1 cellular context compared by ENCODE assay signal in the genomic region with DNA sequence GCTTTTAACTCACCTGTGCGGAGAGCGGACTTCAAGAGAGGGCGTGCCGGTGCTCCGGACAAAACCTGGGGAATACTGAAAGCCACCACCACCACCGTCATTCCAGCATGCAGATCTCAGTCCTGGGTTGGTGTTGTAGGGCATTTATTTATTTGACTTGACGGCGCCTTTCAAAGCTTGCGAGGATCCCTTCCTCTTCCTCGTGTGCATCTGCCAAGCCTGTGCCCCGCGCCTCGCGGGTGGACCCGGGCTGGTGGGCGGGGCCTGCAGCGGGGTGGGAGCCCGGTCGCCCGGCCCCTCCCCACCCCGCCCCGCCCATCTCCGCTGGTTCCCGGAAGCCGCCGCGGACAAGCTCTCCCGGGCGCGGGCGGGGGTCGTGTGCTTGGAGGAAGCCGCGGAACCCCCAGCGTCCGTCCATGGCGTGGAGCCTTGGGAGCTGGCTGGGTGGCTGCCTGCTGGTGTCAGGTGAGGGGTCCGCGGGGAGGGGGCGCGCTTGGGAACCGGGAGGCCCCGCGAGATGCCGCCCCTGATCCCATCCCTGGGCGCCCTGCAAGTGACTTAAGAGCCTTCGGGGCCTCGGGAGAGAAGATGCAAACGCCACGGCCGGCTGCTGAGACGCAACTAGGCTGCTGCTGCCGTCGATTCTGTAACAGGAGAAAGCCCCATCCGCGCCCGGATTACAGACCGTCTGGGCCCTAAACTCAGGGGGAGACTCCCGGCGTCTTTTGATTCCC.
TF ChIP-seq lines count a peak whose summit lies in the region.

IL10RB (plus strand) TSS at position 318 of the 734 bp plus-strand sequence; CDS start at position 417, 99 bp downstream.

TF ChIP-seq in K562, 482 proteins besides CTCF, POLR2A, EP300 and RAD21 (continued from another document and continues in another):
- TF ChIP-seq PREB (CRISPR knock-in tag; IDR thresholded peaks at IDR 0.05) (no peak), SMAD2 (IDR thresholded peaks at IDR 0.05; ENCODE audit: low read depth, low read length) (no peak), ZBED1 (IDR thresholded peaks at IDR 0.05) (0 out of 2 replicates have a peak, but pooled peaks have one; percentile 50), ZNF347 (CRISPR knock-in tag; IDR thresholded peaks at IDR 0.05; ENCODE audit: low read depth) (no peak), HIVEP1 (CRISPR knock-in tag; IDR thresholded peaks at IDR 0.05) (no peak), SMAD1 (IDR thresholded peaks at IDR 0.05; ENCODE audit: low read depth, low read length, partially characterized antibody) (no peak), MXD1 (CRISPR knock-in tag; IDR thresholded peaks at IDR 0.05; ENCODE audit: borderline replicate concordance, poor library complexity, severe bottlenecking) (no peak), HDGF (IDR thresholded peaks at IDR 0.05) (no peak), ZFP30 (CRISPR knock-in tag; IDR thresholded peaks at IDR 0.05; ENCODE audit: borderline replicate concordance) (no peak), HSF4 (CRISPR knock-in tag; IDR thresholded peaks at IDR 0.05; ENCODE audit: borderline replicate concordance) (no peak), ZNF24 (IDR thresholded peaks at IDR 0.05) (no peak), MTA3 (IDR thresholded peaks at IDR 0.05; ENCODE audit: borderline replicate concordance) (no peak), CEBPG (CRISPR knock-in tag; IDR thresholded peaks at IDR 0.05) (no peak), CEBPG (tag; conservative IDR thresholded peaks at IDR 0.05 in 1 of 2, IDR thresholded peaks at IDR 0.05 in 1 of 2) (no peak), SAP30 (IDR thresholded peaks at IDR 0.05; ENCODE audit: borderline replicate concordance, insufficient read depth, low read depth, low read length, poor library complexity, severe bottlenecking) (peak; percentile 79), ZNF589 (CRISPR knock-in tag; IDR thresholded peaks at IDR 0.05; ENCODE audit: low read depth) (no peak), CC2D1A (IDR thresholded peaks at IDR 0.05) (no peak), RBM34 (IDR thresholded peaks at IDR 0.05; ENCODE audit: borderline replicate concordance, insufficient read depth, low read length) (no peak), POLR2H (tag; IDR thresholded peaks at IDR 0.05; ENCODE audit: low read depth) (no peak), HNRNPH1 (optimal IDR thresholded peaks at IDR 0.05; ENCODE audit: low read depth, low read length) (no peak), RUNX1 (IDR thresholded peaks at IDR 0.05; ENCODE audit: low read depth) (no peak), JUND (IDR thresholded peaks at IDR 0.05; ENCODE audit: borderline replicate concordance, low read depth, low read length) (no peak), JUND (tag; IDR thresholded peaks at IDR 0.05; ENCODE audit: borderline replicate concordance, low read depth, low read length) (no peak), SMARCB1 (IDR thresholded peaks at IDR 0.05; ENCODE audit: insufficient read length, low read depth) (no peak), TCFL5 (CRISPR knock-in tag; conservative IDR thresholded peaks at IDR 0.05) (no peak), PCBP1 (IDR thresholded peaks at IDR 0.05; ENCODE audit: low read depth, low read length, poor library complexity, severe bottlenecking) (peak; percentile 75), PHF20 (IDR thresholded peaks at IDR 0.05; ENCODE audit: partially characterized antibody) (peak; percentile 85), ZNF41 (CRISPR knock-in tag; conservative IDR thresholded peaks at IDR 0.05) (no peak), ZNF695 (CRISPR knock-in tag; IDR thresholded peaks at IDR 0.05) (no peak), SRSF7 (optimal IDR thresholded peaks at IDR 0.05; ENCODE audit: low read depth, low read length) (no peak), MEF2A (IDR thresholded peaks at IDR 0.05; ENCODE audit: control insufficient read depth, low read depth, low read length) (no peak), ATF6 (CRISPR knock-in tag; IDR thresholded peaks at IDR 0.05) (0 out of 2 replicates have a peak, but pooled peaks have one; percentile 22), HMG20A (CRISPR knock-in tag; conservative IDR thresholded peaks at IDR 0.05) (no peak), PHB (CRISPR knock-in tag; IDR thresholded peaks at IDR 0.05) (0 out of 2 replicates have a peak, but pooled peaks have one; percentile 39), ZNF449 (CRISPR knock-in tag; IDR thresholded peaks at IDR 0.05) (no peak), SRF (CRISPR knock-in tag; IDR thresholded peaks at IDR 0.05) (no peak), BCOR (IDR thresholded peaks at IDR 0.05) (no peak), C11orf30 (IDR thresholded peaks at IDR 0.05; ENCODE audit: low read depth) (no peak), NFRKB (IDR thresholded peaks at IDR 0.05; ENCODE audit: low read depth) (no peak)
- TF ChIP-seq, protein P1, sequence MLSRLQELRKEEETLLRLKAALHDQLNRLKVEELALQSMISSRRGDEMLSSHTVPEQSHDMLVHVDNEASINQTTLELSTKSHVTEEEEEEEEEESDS (CRISPR knock-in tag; IDR thresholded peaks at IDR 0.05) = no peak
- TF ChIP-seq, protein P2, sequence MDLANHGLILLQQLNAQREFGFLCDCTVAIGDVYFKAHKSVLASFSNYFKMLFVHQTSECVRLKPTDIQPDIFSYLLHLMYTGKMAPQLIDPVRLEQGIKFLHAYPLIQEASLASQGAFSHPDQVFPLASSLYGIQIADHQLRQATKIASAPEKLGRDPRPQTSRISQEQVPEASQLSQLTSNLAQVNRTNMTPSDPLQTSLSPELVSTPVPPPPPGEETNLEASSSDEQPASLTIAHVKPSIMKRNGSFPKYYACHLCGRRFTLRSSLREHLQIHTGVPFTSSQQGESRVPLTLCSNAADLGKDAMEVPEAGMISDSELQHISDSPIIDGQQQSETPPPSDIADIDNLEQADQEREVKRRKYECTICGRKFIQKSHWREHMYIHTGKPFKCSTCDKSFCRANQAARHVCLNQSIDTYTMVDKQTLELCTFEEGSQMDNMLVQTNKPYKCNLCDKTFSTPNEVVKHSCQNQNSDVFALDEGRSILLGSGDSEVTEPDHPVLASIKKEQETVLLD (IDR thresholded peaks at IDR 0.05) = no peak
- TF ChIP-seq, protein P3, sequence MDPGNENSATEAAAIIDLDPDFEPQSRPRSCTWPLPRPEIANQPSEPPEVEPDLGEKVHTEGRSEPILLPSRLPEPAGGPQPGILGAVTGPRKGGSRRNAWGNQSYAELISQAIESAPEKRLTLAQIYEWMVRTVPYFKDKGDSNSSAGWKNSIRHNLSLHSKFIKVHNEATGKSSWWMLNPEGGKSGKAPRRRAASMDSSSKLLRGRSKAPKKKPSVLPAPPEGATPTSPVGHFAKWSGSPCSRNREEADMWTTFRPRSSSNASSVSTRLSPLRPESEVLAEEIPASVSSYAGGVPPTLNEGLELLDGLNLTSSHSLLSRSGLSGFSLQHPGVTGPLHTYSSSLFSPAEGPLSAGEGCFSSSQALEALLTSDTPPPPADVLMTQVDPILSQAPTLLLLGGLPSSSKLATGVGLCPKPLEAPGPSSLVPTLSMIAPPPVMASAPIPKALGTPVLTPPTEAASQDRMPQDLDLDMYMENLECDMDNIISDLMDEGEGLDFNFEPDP (CRISPR knock-in tag; IDR thresholded peaks at IDR 0.05) = no peak
- TF ChIP-seq, protein P4, sequence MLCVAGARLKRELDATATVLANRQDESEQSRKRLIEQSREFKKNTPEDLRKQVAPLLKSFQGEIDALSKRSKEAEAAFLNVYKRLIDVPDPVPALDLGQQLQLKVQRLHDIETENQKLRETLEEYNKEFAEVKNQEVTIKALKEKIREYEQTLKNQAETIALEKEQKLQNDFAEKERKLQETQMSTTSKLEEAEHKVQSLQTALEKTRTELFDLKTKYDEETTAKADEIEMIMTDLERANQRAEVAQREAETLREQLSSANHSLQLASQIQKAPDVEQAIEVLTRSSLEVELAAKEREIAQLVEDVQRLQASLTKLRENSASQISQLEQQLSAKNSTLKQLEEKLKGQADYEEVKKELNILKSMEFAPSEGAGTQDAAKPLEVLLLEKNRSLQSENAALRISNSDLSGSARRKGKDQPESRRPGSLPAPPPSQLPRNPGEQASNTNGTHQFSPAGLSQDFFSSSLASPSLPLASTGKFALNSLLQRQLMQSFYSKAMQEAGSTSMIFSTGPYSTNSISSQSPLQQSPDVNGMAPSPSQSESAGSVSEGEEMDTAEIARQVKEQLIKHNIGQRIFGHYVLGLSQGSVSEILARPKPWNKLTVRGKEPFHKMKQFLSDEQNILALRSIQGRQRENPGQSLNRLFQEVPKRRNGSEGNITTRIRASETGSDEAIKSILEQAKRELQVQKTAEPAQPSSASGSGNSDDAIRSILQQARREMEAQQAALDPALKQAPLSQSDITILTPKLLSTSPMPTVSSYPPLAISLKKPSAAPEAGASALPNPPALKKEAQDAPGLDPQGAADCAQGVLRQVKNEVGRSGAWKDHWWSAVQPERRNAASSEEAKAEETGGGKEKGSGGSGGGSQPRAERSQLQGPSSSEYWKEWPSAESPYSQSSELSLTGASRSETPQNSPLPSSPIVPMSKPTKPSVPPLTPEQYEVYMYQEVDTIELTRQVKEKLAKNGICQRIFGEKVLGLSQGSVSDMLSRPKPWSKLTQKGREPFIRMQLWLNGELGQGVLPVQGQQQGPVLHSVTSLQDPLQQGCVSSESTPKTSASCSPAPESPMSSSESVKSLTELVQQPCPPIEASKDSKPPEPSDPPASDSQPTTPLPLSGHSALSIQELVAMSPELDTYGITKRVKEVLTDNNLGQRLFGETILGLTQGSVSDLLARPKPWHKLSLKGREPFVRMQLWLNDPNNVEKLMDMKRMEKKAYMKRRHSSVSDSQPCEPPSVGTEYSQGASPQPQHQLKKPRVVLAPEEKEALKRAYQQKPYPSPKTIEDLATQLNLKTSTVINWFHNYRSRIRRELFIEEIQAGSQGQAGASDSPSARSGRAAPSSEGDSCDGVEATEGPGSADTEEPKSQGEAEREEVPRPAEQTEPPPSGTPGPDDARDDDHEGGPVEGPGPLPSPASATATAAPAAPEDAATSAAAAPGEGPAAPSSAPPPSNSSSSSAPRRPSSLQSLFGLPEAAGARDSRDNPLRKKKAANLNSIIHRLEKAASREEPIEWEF (CRISPR knock-in tag; IDR thresholded peaks at IDR 0.05) = no peak
- TF ChIP-seq, protein P5, sequence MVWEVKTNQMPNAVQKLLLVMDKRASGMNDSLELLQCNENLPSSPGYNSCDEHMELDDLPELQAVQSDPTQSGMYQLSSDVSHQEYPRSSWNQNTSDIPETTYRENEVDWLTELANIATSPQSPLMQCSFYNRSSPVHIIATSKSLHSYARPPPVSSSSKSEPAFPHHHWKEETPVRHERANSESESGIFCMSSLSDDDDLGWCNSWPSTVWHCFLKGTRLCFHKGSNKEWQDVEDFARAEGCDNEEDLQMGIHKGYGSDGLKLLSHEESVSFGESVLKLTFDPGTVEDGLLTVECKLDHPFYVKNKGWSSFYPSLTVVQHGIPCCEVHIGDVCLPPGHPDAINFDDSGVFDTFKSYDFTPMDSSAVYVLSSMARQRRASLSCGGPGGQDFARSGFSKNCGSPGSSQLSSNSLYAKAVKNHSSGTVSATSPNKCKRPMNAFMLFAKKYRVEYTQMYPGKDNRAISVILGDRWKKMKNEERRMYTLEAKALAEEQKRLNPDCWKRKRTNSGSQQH (CRISPR knock-in tag; IDR thresholded peaks at IDR 0.05) = no peak
